8 cellular contexts compared by ENCODE assay signal in genomic region chr22:31346255-31346732, GRCh38. TPM values are rescaled to one million over a fixed set of nuclear protein-coding genes. Genes with fewer than 3 reads are reported as not detected.
A peak's percentile ranks its signal among the peaks of the same experiment; 100 is the strongest.
DNase-seq lines count a peak whose midpoint lies in the region; ATAC-seq and TF ChIP-seq lines count a peak whose summit lies in the region.

A gene with protein sequence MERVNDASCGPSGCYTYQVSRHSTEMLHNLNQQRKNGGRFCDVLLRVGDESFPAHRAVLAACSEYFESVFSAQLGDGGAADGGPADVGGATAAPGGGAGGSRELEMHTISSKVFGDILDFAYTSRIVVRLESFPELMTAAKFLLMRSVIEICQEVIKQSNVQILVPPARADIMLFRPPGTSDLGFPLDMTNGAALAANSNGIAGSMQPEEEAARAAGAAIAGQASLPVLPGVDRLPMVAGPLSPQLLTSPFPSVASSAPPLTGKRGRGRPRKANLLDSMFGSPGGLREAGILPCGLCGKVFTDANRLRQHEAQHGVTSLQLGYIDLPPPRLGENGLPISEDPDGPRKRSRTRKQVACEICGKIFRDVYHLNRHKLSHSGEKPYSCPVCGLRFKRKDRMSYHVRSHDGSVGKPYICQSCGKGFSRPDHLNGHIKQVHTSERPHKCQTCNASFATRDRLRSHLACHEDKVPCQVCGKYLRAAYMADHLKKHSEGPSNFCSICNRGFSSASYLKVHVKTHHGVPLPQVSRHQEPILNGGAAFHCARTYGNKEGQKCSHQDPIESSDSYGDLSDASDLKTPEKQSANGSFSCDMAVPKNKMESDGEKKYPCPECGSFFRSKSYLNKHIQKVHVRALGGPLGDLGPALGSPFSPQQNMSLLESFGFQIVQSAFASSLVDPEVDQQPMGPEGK (minus strand): TSS chr22:31346346. CDS start chr22:31345602, 744 bp downstream.

- DNase-seq in GM03348 (ENCODE audit: low spot score) (peak; percentile 85), NCI-H2196 (lab: John Stamatoyannopoulos, UW; ENCODE audit: unreplicated experiment) (peak; percentile 60), WERI-Rb-1 (peak; percentile 86), choroid plexus epithelial cell (ENCODE audit: low read depth) (peak; percentile 83), left colon (peak; percentile 77 to 78)
- DNase-seq in stimulated activated CD4-positive, alpha-beta T cell treated with anti-CD3 and anti-CD28 coated beads, Interleukin-1b, Interleukin-23, amount 100 ng/mL, for 48 hours, result peak; percentile 77

- intact Hi-C loops in left colon (cut with DNase I, micrococcal nuclease), result no loop called here

- H3K27ac ChIP-seq in WERI-Rb-1, result peak within 1 kb of the TSS; percentile 99

- peak within 1 kb of the TSS; percentile 72 for H3K4me3 ChIP-seq in WERI-Rb-1 (ENCODE audit: low read depth, low read length)
- H3K4me3 ChIP-seq in choroid plexus epithelial cell (ENCODE audit: low read depth, low read length), result peak within 1 kb of the TSS; percentile 69

- no peaks in the 10 kb centered on the region for H3K27me3 ChIP-seq in WERI-Rb-1 (ENCODE audit: insufficient read depth, low read depth, severe bottlenecking)

- TF ChIP-seq CTCF in WERI-Rb-1 (IDR thresholded peaks at IDR 0.05; ENCODE audit: low read depth, low read length), result no peak
- TF ChIP-seq CTCF in choroid plexus epithelial cell (conservative IDR thresholded peaks at IDR 0.05; ENCODE audit: low read depth, low read length), result no peak

- peaks cover 39% of the 10 kb centered on the region for H3K36me3 ChIP-seq in WERI-Rb-1

- ATAC-seq in HG02623 (IDR thresholded peaks at IDR 0.05; ENCODE audit: unreplicated experiment), result peak; percentile 27
- ATAC-seq in left colon, result peak; percentile 18
- ATAC-seq in GM18517 (IDR thresholded peaks at IDR 0.05; ENCODE audit: unreplicated experiment), result no peak

- no peaks in the 10 kb centered on the region for H3K9me3 ChIP-seq in WERI-Rb-1 (ENCODE audit: severe bottlenecking)

RNA-seq across cellular contexts. Expression of the gene that starts here (rescaled TPM):
- 10 to 100 TPM; 11.0 to 15.0 TPM for total RNA-seq in left colon
